Comparison of ENCODE assay signal across 24 cellular contexts in the genomic region with DNA sequence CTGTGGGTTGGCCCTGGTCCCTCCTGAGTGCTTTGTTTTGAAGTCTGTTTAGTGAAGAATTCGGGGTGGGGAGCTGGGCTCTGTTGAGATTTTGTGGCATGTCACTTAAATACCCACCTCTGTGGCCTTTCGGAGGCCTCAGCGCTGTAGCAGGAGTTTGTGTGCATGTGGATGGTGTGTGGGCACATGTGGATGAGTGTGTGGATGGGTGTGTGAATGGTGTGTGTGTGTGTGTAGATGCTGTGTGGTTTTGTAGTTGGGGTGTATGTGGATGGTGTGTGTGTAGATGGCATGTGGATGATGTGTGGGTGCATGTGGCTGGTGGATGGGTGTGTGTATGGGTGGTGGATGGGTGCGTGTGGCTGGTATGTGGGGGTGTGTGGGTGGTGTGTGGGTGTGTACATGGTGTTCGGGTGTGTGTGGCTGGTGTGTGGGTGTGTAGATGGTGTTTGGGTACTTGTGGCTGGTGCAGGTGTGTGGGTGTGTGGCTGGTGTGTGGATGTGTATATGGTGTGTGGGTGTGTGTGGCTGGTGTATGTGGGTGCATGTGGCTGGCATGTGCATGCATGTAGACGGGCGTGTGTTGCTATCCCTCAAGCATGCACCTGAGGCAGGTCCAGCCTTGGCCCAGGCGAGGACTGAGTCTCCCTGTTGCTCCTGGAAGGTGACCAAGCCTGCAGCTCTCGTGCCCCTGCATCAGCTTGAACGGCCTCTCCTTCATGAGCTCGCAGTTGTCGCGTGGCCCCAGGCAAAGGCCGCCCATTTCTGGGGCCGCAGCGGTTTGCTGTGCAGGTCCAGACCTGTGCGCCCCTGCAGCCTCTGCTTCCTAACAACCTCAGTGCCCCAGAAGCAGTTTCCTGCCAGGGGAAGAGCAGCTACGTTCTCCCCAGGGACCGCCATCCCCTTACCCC. TPM values are rescaled to one million over a fixed set of nuclear protein-coding genes. Genes with fewer than 3 reads are reported as not detected.
"Had no signal": no experiment of that assay in that cellular context is flagged by ENCODE, and none has a peak within 500 bp of the region (broad histone marks: within the 10 kb centered on the region; RNA-seq: fewer than 3 reads in every experiment).

No MANE protein-coding gene starts in this region.

- H3K4me1 Mint-ChIP-seq: activated naive CD4-positive, alpha-beta T cell treated with anti-CD3 and anti-CD28 coated beads, Interleukin-2, amount 50 U/mL, for 24 hours; endodermal cell; memory B cell; neural progenitor cell had no signal

- H3K9me3 Mint-ChIP-seq: activated naive CD4-positive, alpha-beta T cell treated with anti-CD3 and anti-CD28 coated beads, Interleukin-2, amount 50 U/mL, for 24 hours; endodermal cell; memory B cell; neural progenitor cell; type B pancreatic cell had no signal

- H3K4me3 Mint-ChIP-seq: activated naive CD4-positive, alpha-beta T cell treated with anti-CD3 and anti-CD28 coated beads, Interleukin-2, amount 50 U/mL, for 24 hours; endodermal cell; memory B cell; neural progenitor cell; type B pancreatic cell had no signal

- H3K9me3 ChIP-seq: adrenal gland, colonic mucosa, gastrocnemius medialis, heart left ventricle, prostate gland, right atrium auricular region, testis had no signal

- H3K4me1 ChIP-seq: adrenal gland, colonic mucosa, gastrocnemius medialis, heart left ventricle, neural progenitor cell, prostate gland, right atrium auricular region, testis had no signal

- H3K27ac Mint-ChIP-seq: activated naive CD4-positive, alpha-beta T cell treated with anti-CD3 and anti-CD28 coated beads, Interleukin-2, amount 50 U/mL, for 24 hours; endodermal cell; memory B cell; type B pancreatic cell had no signal

- H3K4me3 ChIP-seq: adrenal gland, colonic mucosa, gastrocnemius medialis, heart left ventricle, neural progenitor cell, prostate gland, right atrium auricular region, testis had no signal

- H3K27ac ChIP-seq: adrenal gland, colonic mucosa, gastrocnemius medialis, heart left ventricle, neural progenitor cell, prostate gland, right atrium auricular region, testis had no signal

- H3K27me3 ChIP-seq: adrenal gland, colonic mucosa, gastrocnemius medialis, heart left ventricle, neural progenitor cell, right atrium auricular region, testis had no signal

- H3K4me2 ChIP-seq: neural progenitor cell had no signal

- H3K9ac ChIP-seq: neural progenitor cell had no signal

- H3K36me3 ChIP-seq: colonic mucosa, gastrocnemius medialis, neural progenitor cell, prostate gland had no signal

- H3K36me3 Mint-ChIP-seq: activated naive CD4-positive, alpha-beta T cell treated with anti-CD3 and anti-CD28 coated beads, Interleukin-2, amount 50 U/mL, for 24 hours; memory B cell; neural progenitor cell had no signal

- H3K27me3 Mint-ChIP-seq: activated naive CD4-positive, alpha-beta T cell treated with anti-CD3 and anti-CD28 coated beads, Interleukin-2, amount 50 U/mL, for 24 hours; type B pancreatic cell had no signal

- H2AFZ ChIP-seq: neural progenitor cell had no signal

- ATAC-seq: gastrocnemius medialis, heart left ventricle, left ventricle myocardium superior had no signal

- DNase-seq: activated CD4-positive, alpha-beta T cell treated with anti-CD3 and anti-CD28 coated beads, Interleukin-2, amount 50 U/mL, for 1 hour; activated CD8-positive, alpha-beta memory T cell treated with anti-CD3 and anti-CD28 coated beads, Interleukin-2, amount 50 U/mL, for 48 hours; activated effector memory CD4-positive, alpha-beta T cell treated with anti-CD3 and anti-CD28 coated beads, Interleukin-2, amount 50 U/mL, for 16 hours; activated T-cell treated with anti-CD3 and anti-CD28 coated beads, Interleukin-2, amount 50 U/mL, for 48 hours; adrenal gland; colonic mucosa; endodermal cell; erythroblast; gastrocnemius medialis; heart left ventricle; left ventricle myocardium superior; stimulated activated CD4-positive, alpha-beta T cell treated with anti-CD3 and anti-CD28 coated beads, Interleukin-15, amount 100 ng/mL, for 24 hours; stimulated activated CD4-positive, alpha-beta T cell treated with anti-CD3 and anti-CD28 coated beads, Interleukin-2, amount 100 ng/mL, for 48 hours; T-helper 9 cell; testis had no signal

RNA-seq across cellular contexts. Expression of gene FCN2, which starts 54.0 kb away (rescaled TPM):
- total RNA-seq: colonic mucosa, endodermal cell, gastrocnemius medialis, kidney epithelial cell, left ventricle myocardium superior, mononuclear cell, osteocyte, right atrium auricular region had no signal
